ENCODE assay signal across 10 cellular contexts in the genomic region with DNA sequence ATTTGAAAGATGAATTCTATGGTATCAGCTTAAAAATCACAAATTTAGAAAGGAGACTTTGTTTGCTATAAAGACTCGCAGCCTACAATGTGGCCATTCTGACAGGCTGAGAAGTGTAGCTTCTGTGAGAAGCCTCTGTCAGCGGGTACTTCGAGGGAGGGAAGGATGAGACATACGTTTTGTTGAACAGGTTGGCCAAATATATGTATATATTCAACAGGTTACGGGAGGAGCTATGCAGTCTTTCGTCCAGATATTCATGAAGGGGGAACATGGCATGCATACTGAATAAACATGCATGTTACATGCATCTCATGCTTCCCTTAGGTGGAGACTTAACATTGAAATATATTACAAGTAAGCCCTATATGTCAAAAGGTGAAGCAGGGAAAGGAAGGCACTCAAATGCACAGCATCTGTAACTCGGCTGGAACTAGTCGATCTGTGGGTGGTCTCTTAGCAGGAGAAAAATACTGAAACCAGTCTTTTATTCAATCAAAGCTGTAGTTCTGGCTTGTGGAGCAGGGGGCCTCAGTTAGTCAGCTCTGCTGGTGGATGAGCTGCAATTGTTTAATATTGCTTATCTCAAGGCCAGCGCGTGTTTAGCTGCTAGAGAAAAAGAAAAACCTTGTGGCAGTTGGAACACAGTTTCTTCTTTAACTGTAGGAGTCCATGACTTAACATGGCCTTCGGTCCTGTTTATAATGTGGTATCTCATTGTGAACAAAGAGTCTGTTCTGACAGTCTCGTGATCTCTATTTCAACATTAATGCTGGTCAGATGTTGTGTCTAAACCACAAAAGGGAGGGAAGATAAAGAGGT.
DNase-seq lines count a peak whose midpoint lies in the region; ATAC-seq and TF ChIP-seq lines count a peak whose summit lies in the region.
"Had no signal": no experiment of that assay in that cellular context is flagged by ENCODE, and none has a peak within 500 bp of the region (broad histone marks: within the 10 kb centered on the region; RNA-seq: fewer than 3 reads in every experiment).

No MANE protein-coding gene starts in this region.

- no peak for DNase-seq in AG04449 (ENCODE audit: low read depth, low spot score)
- DNase-seq in endothelial cell (ENCODE audit: low spot score) = peak; percentile 25
- DNase-seq in HUDEP-2 (lab: John Stamatoyannopoulos, UW; ENCODE audit: unreplicated experiment in 76 of 76) = no peak
- DNase-seq in suprapubic skin (ENCODE audit: low spot score in 2 of 2) = no peak
- no peak for DNase-seq in T-helper 17 cell
- DNase-seq: DMS153; stimulated activated CD4-positive, alpha-beta T cell treated with anti-CD3 and anti-CD28 coated beads, Interleukin-2, amount 100 ng/mL, for 48 hours had no signal

- peaks cover 5% of the 10 kb centered on the region; the same call in 1 of the 2 replicates for H3K27me3 ChIP-seq in HUES6 (ENCODE audit: control insufficient read depth, insufficient read depth, low read length)
- no peaks in the 10 kb centered on the region for H3K27me3 ChIP-seq in suprapubic skin

- CTCF ChIA-PET in AG04449 (lab: Yijun Ruan, JAX) = interaction anchor here (1.0 to 2.9 kb wide), 6 partner anchors 11 to 281 kb away, joined by 3 to 12 read pairs (median 3); no protein-coding TSS in a partner anchor

- TF ChIP-seq POLR2A in suprapubic skin (IDR thresholded peaks at IDR 0.05) = no peak

- H3K4me3 ChIP-seq in AG04449 (ENCODE audit: low read depth, low read length) (no peak overlapping the region), HUES6 (ENCODE audit: low read depth, low read length) (peak overlapping the region; percentile 37), suprapubic skin (no peak overlapping the region)

- no peaks in the 10 kb centered on the region for H3K9me3 Mint-ChIP-seq in endothelial cell (ENCODE audit: unreplicated experiment)

- H3K36me3 Mint-ChIP-seq in endothelial cell (ENCODE audit: low read depth, unreplicated experiment) = no peaks in the 10 kb centered on the region
- H3K36me3 Mint-ChIP-seq in T-helper 17 cell (ENCODE audit: low read depth) = peaks cover 5% of the 10 kb centered on the region

- H3K4me1 Mint-ChIP-seq in endothelial cell (ENCODE audit: unreplicated experiment) (peaks cover 47% of the 10 kb centered on the region), T-helper 17 cell (peaks cover 13% of the 10 kb centered on the region)

- TF ChIP-seq CTCF in AG04449 (IDR thresholded peaks at IDR 0.05; ENCODE audit: insufficient read depth, low read length, missing control alignments) (peak; percentile 32), endothelial cell (IDR thresholded peaks at IDR 0.05; ENCODE audit: unreplicated experiment) (no peak), suprapubic skin (IDR thresholded peaks at IDR 0.05) (no peak)

- H3K36me3 ChIP-seq in HUES6 (ENCODE audit: control insufficient read depth, insufficient read depth, low read length) = peaks cover 1% of the 10 kb centered on the region; the same call in 1 of the 2 replicates
- no peaks in the 10 kb centered on the region for H3K36me3 ChIP-seq in suprapubic skin

- peak overlapping the region; percentile 70 for H3K27ac ChIP-seq in HUES6 (ENCODE audit: low read depth, low read length)
- H3K27ac ChIP-seq in suprapubic skin = no peak overlapping the region

- H3K9me3 ChIP-seq in HUES6 (ENCODE audit: control insufficient read depth, insufficient read depth, low read depth, low read length) (peaks cover 5% of the 10 kb centered on the region; the same call in 1 of the 2 replicates), suprapubic skin (no peaks in the 10 kb centered on the region), T-helper 17 cell (ENCODE audit: control insufficient read depth, low read length, poor library complexity, severe bottlenecking) (no peaks in the 10 kb centered on the region)

- peaks cover 11% of the 10 kb centered on the region for H3K27me3 Mint-ChIP-seq in endothelial cell (ENCODE audit: unreplicated experiment)
- peaks cover 6% of the 10 kb centered on the region for H3K27me3 Mint-ChIP-seq in T-helper 17 cell

- H3K4me1 ChIP-seq in HUES6 (ENCODE audit: control insufficient read depth, insufficient read depth, low read length) = peaks cover 55% of the 10 kb centered on the region
- peaks cover 20% of the 10 kb centered on the region for H3K4me1 ChIP-seq in suprapubic skin

- POLR2A ChIA-PET in AG04449 (lab: Yijun Ruan, JAX) = no interaction called here

- ATAC-seq in GM19452 (IDR thresholded peaks at IDR 0.05; ENCODE audit: unreplicated experiment) (peak; percentile 21), GM18511 (IDR thresholded peaks at IDR 0.05; ENCODE audit: unreplicated experiment) (no peak), T-helper 17 cell (no peak)

- peak overlapping the region; percentile 74 for H3K9ac ChIP-seq in HUES6 (ENCODE audit: low read length)

- H3K4me3 Mint-ChIP-seq in endothelial cell (ENCODE audit: unreplicated experiment) (no peak overlapping the region), T-helper 17 cell (no peak overlapping the region)

- WGBS in suprapubic skin = 60% methylated on average over 12 of the region's 12 CpGs

- TF ChIP-seq EP300 in suprapubic skin (IDR thresholded peaks at IDR 0.05) = no peak

- no peak overlapping the region for H3K27ac Mint-ChIP-seq in endothelial cell (ENCODE audit: unreplicated experiment)
- H3K27ac Mint-ChIP-seq in T-helper 17 cell = no peak overlapping the region
